In the genomic region with DNA sequence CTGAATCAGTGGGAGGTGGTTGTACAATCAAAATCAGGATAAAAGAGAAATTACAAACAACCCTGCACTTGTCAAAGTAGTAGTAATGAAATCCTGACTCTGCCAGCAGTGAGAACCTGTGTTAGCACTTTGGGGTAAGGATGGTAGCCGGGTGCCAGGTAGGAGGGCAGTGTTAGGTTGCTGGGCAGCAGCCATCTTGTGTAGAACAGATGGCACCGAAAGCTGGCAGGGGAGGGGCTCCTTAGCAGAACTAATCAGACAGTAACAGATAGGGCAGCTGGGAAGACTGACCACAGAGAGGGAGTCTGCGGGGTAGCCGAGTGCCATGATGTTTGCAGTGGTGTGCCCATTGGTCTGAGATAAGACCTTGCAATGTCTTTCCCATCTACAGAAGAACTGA, we compare ENCODE assay signal across 22 cellular contexts.
A peak's percentile ranks its signal among the peaks of the same experiment; 100 is the strongest.
DNase-seq lines count a peak whose midpoint lies in the region; ATAC-seq and TF ChIP-seq lines count a peak whose summit lies in the region.
"Had no signal": no experiment of that assay in that cellular context is flagged by ENCODE, and none has a peak within 500 bp of the region (broad histone marks: within the 10 kb centered on the region; RNA-seq: fewer than 3 reads in every experiment).

No MANE protein-coding gene starts in this region.

- no peak overlapping the region for H2AFZ ChIP-seq in SK-N-SH (ENCODE audit: low read depth)

- H3K27ac ChIP-seq in SK-N-SH (ENCODE audit: low read depth in 2 of 2, low read length in 1 of 2) (no peak overlapping the region), testis (no peak overlapping the region)
- H3K27ac ChIP-seq: cardiac muscle cell, sigmoid colon, stomach, transverse colon, WERI-Rb-1 had no signal

- no peak overlapping the region for H3K4me2 ChIP-seq in SK-N-SH

- TF ChIP-seq EP300 in SK-N-SH (IDR thresholded peaks at IDR 0.05; ENCODE audit: borderline replicate concordance in 1 of 2, low read depth in 1 of 2, low read length in 1 of 2), result no peak

- no peak overlapping the region for H3K9ac ChIP-seq in SK-N-SH

- peaks cover 13% of the 10 kb centered on the region for H3K4me1 Mint-ChIP-seq in stimulated activated effector memory CD8-positive, alpha-beta T cell treated with anti-CD3 and anti-CD28 coated beads, Interleukin-12 subunit alpha, Interleukin-12 subunit beta, amount 100 ng/mL, for 72 hours
- peaks cover 9% of the 10 kb centered on the region for H3K4me1 Mint-ChIP-seq in activated CD4-positive, alpha-beta T cell treated with anti-CD3 and anti-CD28 coated beads, Interleukin-2, amount 10 ng/mL, durations not matched to agents 7 days and 5 days
- H3K4me1 Mint-ChIP-seq: CD4-positive, alpha-beta memory T cell had no signal

- POLR2A ChIA-PET in SK-N-SH (lab: Yijun Ruan, JAX), result no interaction called here
- POLR2A ChIA-PET in activated CD4-positive, alpha-beta T cell treated with anti-CD3 and anti-CD28 coated beads, Interleukin-2, amount 10 ng/mL, durations not matched to agents 7 days and 5 days (lab: Charles Lee), result no interaction called here

- H3K4me3 ChIP-seq in SK-N-SH (ENCODE audit: low read depth in 2 of 2, low read length in 1 of 2) (no peak overlapping the region), testis (no peak overlapping the region)
- H3K4me3 ChIP-seq: cardiac muscle cell, lung, sigmoid colon, stomach, transverse colon had no signal

- no peak for TF ChIP-seq RAD21 in SK-N-SH (IDR thresholded peaks at IDR 0.05; ENCODE audit: low read length)

- no peaks in the 10 kb centered on the region for H3K79me2 ChIP-seq in SK-N-SH (ENCODE audit: insufficient read depth)

- ATAC-seq in SK-N-SH treated with all-trans-retinoic acid at 6 μM for 48 hours, result no peak
- ATAC-seq in stimulated activated effector memory CD8-positive, alpha-beta T cell treated with anti-CD3 and anti-CD28 coated beads, Interleukin-12 subunit alpha, Interleukin-12 subunit beta, amount 100 ng/mL, for 72 hours, result no peak
- ATAC-seq in Right ventricle myocardium superior (ENCODE audit: poor library complexity), result no peak

- peaks cover 0 to 3% of the 10 kb centered on the region in 2 experiments; a peak in 2 of 4 replicates for H3K4me1 ChIP-seq in SK-N-SH (ENCODE audit: control insufficient read depth in 1 of 2, insufficient read depth in 2 of 2, low read depth in 1 of 2, low read length in 1 of 2)
- no peaks in the 10 kb centered on the region for H3K4me1 ChIP-seq in testis
- H3K4me1 ChIP-seq: sigmoid colon, transverse colon had no signal

- no peaks in the 10 kb centered on the region for H3K27me3 Mint-ChIP-seq in activated CD4-positive, alpha-beta T cell treated with anti-CD3 and anti-CD28 coated beads, Interleukin-2, amount 10 ng/mL, durations not matched to agents 7 days and 5 days
- H3K27me3 Mint-ChIP-seq: activated naive CD4-positive, alpha-beta T cell treated with anti-CD3 and anti-CD28 coated beads, Interleukin-2, amount 10 ng/mL, durations not matched to agents 7 days and 5 days; CD4-positive, alpha-beta memory T cell had no signal

- no peak overlapping the region for H3K4me3 Mint-ChIP-seq in stimulated activated effector memory CD8-positive, alpha-beta T cell treated with anti-CD3 and anti-CD28 coated beads, Interleukin-12 subunit alpha, Interleukin-12 subunit beta, amount 100 ng/mL, for 72 hours
- H3K4me3 Mint-ChIP-seq in activated CD4-positive, alpha-beta T cell treated with anti-CD3 and anti-CD28 coated beads, Interleukin-2, amount 10 ng/mL, durations not matched to agents 7 days and 5 days, result no peak overlapping the region
- H3K4me3 Mint-ChIP-seq: activated naive CD4-positive, alpha-beta T cell treated with anti-CD3 and anti-CD28 coated beads, Interleukin-2, amount 10 ng/mL, durations not matched to agents 7 days and 5 days; CD4-positive, alpha-beta memory T cell; neural crest cell had no signal

- H3F3A ChIP-seq in SK-N-SH (replicated peaks; ENCODE audit: insufficient read depth), result no peaks in the 10 kb centered on the region

- no peaks in the 10 kb centered on the region for H3K9me3 Mint-ChIP-seq in stimulated activated effector memory CD8-positive, alpha-beta T cell treated with anti-CD3 and anti-CD28 coated beads, Interleukin-12 subunit alpha, Interleukin-12 subunit beta, amount 100 ng/mL, for 72 hours
- no peaks in the 10 kb centered on the region for H3K9me3 Mint-ChIP-seq in activated CD4-positive, alpha-beta T cell treated with anti-CD3 and anti-CD28 coated beads, Interleukin-2, amount 10 ng/mL, durations not matched to agents 7 days and 5 days
- H3K9me3 Mint-ChIP-seq: activated naive CD4-positive, alpha-beta T cell treated with anti-CD3 and anti-CD28 coated beads, Interleukin-2, amount 10 ng/mL, durations not matched to agents 7 days and 5 days; CD4-positive, alpha-beta memory T cell; neural crest cell had no signal

- 91% methylated on average over 4 of the region's 4 CpGs for WGBS in SK-N-SH (ENCODE audit: low lambda C conversion rate)
- WGBS in testis, 2 donors, result 69 to 84% methylated on average over 4 of the region's 4 CpGs

- H3K27ac Mint-ChIP-seq in stimulated activated effector memory CD8-positive, alpha-beta T cell treated with anti-CD3 and anti-CD28 coated beads, Interleukin-12 subunit alpha, Interleukin-12 subunit beta, amount 100 ng/mL, for 72 hours, result no peak overlapping the region
- no peak overlapping the region for H3K27ac Mint-ChIP-seq in activated CD4-positive, alpha-beta T cell treated with anti-CD3 and anti-CD28 coated beads, Interleukin-2, amount 10 ng/mL, durations not matched to agents 7 days and 5 days
- H3K27ac Mint-ChIP-seq: activated naive CD4-positive, alpha-beta T cell treated with anti-CD3 and anti-CD28 coated beads, Interleukin-2, amount 10 ng/mL, durations not matched to agents 7 days and 5 days; CD4-positive, alpha-beta memory T cell had no signal

- TF ChIP-seq CTCF in SK-N-SH (IDR thresholded peaks at IDR 0.05), result no peak
- TF ChIP-seq CTCF in testis (IDR thresholded peaks at IDR 0.05), result no peak

- DNase-seq in SK-N-SH (peak; percentile 4), NCI-H446 treated with DMSO at 0.1 percent for 48 hours (lab: John Stamatoyannopoulos, UW) (peak; percentile 98), cerebellum (ENCODE audit: low spot score) (peak; percentile 69), testis (peak; percentile 15), Right ventricle myocardium superior (no peak)
- DNase-seq in stimulated activated effector memory CD8-positive, alpha-beta T cell treated with anti-CD3 and anti-CD28 coated beads, Interleukin-12 subunit alpha, Interleukin-12 subunit beta, amount 100 ng/mL, for 72 hours (ENCODE audit: low spot score in 2 of 2), result no peak
- no peak for DNase-seq in activated CD4-positive, alpha-beta T cell treated with anti-CD3 and anti-CD28 coated beads, Interleukin-2, amount 10 ng/mL, durations not matched to agents 7 days and 5 days
- DNase-seq: activated naive CD4-positive, alpha-beta T cell treated with anti-CD3 and anti-CD28 coated beads, Interleukin-2, amount 10 ng/mL, durations not matched to agents 7 days and 5 days; AML-193; CD4-positive, alpha-beta memory T cell; H7; Karpas-422; kidney glomerular epithelial cell; NCI-H1930; sigmoid colon; stomach; transverse colon; WERI-Rb-1 had no signal

- H3K36me3 Mint-ChIP-seq in stimulated activated effector memory CD8-positive, alpha-beta T cell treated with anti-CD3 and anti-CD28 coated beads, Interleukin-12 subunit alpha, Interleukin-12 subunit beta, amount 100 ng/mL, for 72 hours, result peaks cover 6% of the 10 kb centered on the region
- peaks cover 2% of the 10 kb centered on the region for H3K36me3 Mint-ChIP-seq in activated CD4-positive, alpha-beta T cell treated with anti-CD3 and anti-CD28 coated beads, Interleukin-2, amount 10 ng/mL, durations not matched to agents 7 days and 5 days (ENCODE audit: low read depth)

- H3K36me3 ChIP-seq in SK-N-SH (replicated peaks in 1 of 2; ENCODE audit: control insufficient read depth in 1 of 2, insufficient read depth in 2 of 2, low read length in 1 of 2), result peaks cover 4 to 29% of the 10 kb centered on the region in 2 experiments
- H3K36me3 ChIP-seq in testis (ENCODE audit: low read depth, missing control alignments), result no peaks in the 10 kb centered on the region
- H3K36me3 ChIP-seq: cardiac muscle cell, sigmoid colon, transverse colon, WERI-Rb-1 had no signal

- no peaks in the 10 kb centered on the region for H4K20me1 ChIP-seq in SK-N-SH (ENCODE audit: insufficient read depth)

- CTCF ChIA-PET in SK-N-SH (lab: Yijun Ruan, JAX), result no interaction called here
- CTCF ChIA-PET in activated CD4-positive, alpha-beta T cell treated with anti-CD3 and anti-CD28 coated beads, Interleukin-2, amount 10 ng/mL, durations not matched to agents 7 days and 5 days (lab: Charles Lee), result no interaction called here

- H3K27me3 ChIP-seq in SK-N-SH (ENCODE audit: insufficient read depth) (no peaks in the 10 kb centered on the region), testis (no peaks in the 10 kb centered on the region)
- H3K27me3 ChIP-seq: cardiac muscle cell, sigmoid colon, stomach, transverse colon had no signal

- intact Hi-C loops in testis (cut with DNase I; ENCODE audit: low total_unique reads) (no loop called here), Right ventricle myocardium superior (cut with DNase I) (no loop called here)

- TF ChIP-seq POLR2A in testis (IDR thresholded peaks at IDR 0.05), result no peak

- H3K9me3 ChIP-seq in SK-N-SH (no peaks in the 10 kb centered on the region), testis (no peaks in the 10 kb centered on the region)
- H3K9me3 ChIP-seq: sigmoid colon, stomach, transverse colon had no signal

- H3K9me2 ChIP-seq in SK-N-SH, result no peaks in the 10 kb centered on the region

TF ChIP-seq in SK-N-SH, 30 proteins besides CTCF, POLR2A, EP300 and RAD21 (continues in another document):
- TF ChIP-seq GATA2 (CRISPR knock-in tag; IDR thresholded peaks at IDR 0.05) (no peak), POLR2AphosphoS5 (IDR thresholded peaks at IDR 0.05; ENCODE audit: low read depth, low read length) (no peak), SIN3A (IDR thresholded peaks at IDR 0.05; ENCODE audit: borderline replicate concordance, low read depth, low read length) (no peak), MXI1 (IDR thresholded peaks at IDR 0.05; ENCODE audit: low read depth, low read length) (no peak), NRF1 (IDR thresholded peaks at IDR 0.05; ENCODE audit: low read depth, low read length) (no peak), FOXJ3 (CRISPR knock-in tag; IDR thresholded peaks at IDR 0.05) (no peak), ELF1 (IDR thresholded peaks at IDR 0.05) (no peak), RFX5 (IDR thresholded peaks at IDR 0.05; ENCODE audit: low read length) (no peak)

TF ChIP-seq in SK-N-SH treated with all-trans-retinoic acid at 6 μM for 48 hours, 23 proteins besides CTCF, POLR2A, EP300 and RAD21 (continues in another document):
- TF ChIP-seq ZFP30 (CRISPR knock-in tag; IDR thresholded peaks at IDR 0.05), result no peak

Comparison
In these comparisons a context has a peak if more than half of its experiments do, and no peak if none do; other contexts are left out.
1. DNase-seq: peak in SK-N-SH (single experiment), NCI-H446 treated with DMSO at 0.1 percent for 48 hours (single experiment), cerebellum (single experiment) and testis (single experiment); none in stimulated activated effector memory CD8-positive, alpha-beta T cell treated with anti-CD3 and anti-CD28 coated beads, Interleukin-12 subunit alpha, Interleukin-12 subunit beta, amount 100 ng/mL, for 72 hours (0 of 2), Right ventricle myocardium superior (single experiment) and activated CD4-positive, alpha-beta T cell treated with anti-CD3 and anti-CD28 coated beads, Interleukin-2, amount 10 ng/mL, durations not matched to agents 7 days and 5 days (single experiment).